Comparison of ENCODE assay signal across 11 cellular contexts in the genomic region with DNA sequence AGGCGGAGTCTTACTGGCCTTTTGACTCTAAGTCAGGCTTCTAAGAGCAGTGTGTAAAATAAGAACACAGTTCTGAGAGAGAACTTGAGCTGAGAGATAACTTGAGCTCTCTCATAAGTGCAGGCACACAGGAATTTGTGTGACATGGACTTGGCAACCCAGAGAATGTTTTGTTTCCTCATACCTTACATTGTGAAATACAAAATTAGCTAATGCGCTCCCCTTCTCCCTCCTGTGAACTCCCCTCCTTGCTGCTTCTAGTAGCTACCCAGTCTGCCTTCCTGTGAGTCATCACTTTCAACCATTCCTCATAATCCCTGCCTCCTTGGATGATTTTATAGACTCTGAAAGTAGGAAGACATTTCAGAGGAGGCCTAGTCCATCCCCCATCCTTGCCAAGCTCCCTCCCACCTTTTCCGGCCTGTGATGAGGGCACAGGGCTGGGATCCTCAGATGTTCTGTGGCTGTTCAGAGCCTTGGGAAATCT. TPM values are rescaled to one million over a fixed set of nuclear protein-coding genes. Genes with fewer than 3 reads are reported as not detected.
DNase-seq lines count a peak whose midpoint lies in the region; ATAC-seq and TF ChIP-seq lines count a peak whose summit lies in the region.
"Had no signal": no experiment of that assay in that cellular context is flagged by ENCODE, and none has a peak within 500 bp of the region (broad histone marks: within the 10 kb centered on the region; RNA-seq: fewer than 3 reads in every experiment).

No MANE protein-coding gene starts in this region.

- H3K36me3 ChIP-seq in brain microvascular endothelial cell (replicated peaks) (no peaks in the 10 kb centered on the region), aorta (ENCODE audit: control insufficient read depth in 1 of 2, insufficient read depth in 2 of 2, low read length in 1 of 2) (no peaks in the 10 kb centered on the region)
- H3K36me3 ChIP-seq: Peyer's patch had no signal

- H3K27ac ChIP-seq in brain microvascular endothelial cell (peak overlapping the region; percentile 93), aorta (ENCODE audit: low read depth in 1 of 2, low read length in 2 of 2) (peak overlapping the region in 1 of 2 donors; percentile 88)

- in situ Hi-C loops in brain microvascular endothelial cell (cut with HindIII; ENCODE audit: low pct_ligation_motif_present, low sequenced_read_pairs): no loop called here

- TF ChIP-seq CTCF in brain microvascular endothelial cell (IDR thresholded peaks at IDR 0.05; ENCODE audit: low read depth, low read length, missing control alignments): no peak

- intact Hi-C loops in aorta (cut with DNase I): loop anchor here in 1 of 2 donors (1.0 kb wide), 1 partner anchor 27 kb away; the partner anchor contains the start of gene KANSL3

- WGBS in aorta, 2 donors: 34 to 35% methylated on average over 3 of the region's 3 CpGs

- ATAC-seq in left lobe of liver (peak; percentile 55), aorta (ENCODE audit: low FRiP score) (peak; percentile 82), GM19324 (IDR thresholded peaks at IDR 0.05; ENCODE audit: low FRiP score, unreplicated experiment) (no peak), HG02678 (IDR thresholded peaks at IDR 0.05; ENCODE audit: unreplicated experiment) (no peak)

- no peaks in the 10 kb centered on the region for H3K27me3 ChIP-seq in brain microvascular endothelial cell (replicated peaks)
- no peaks in the 10 kb centered on the region for H3K27me3 ChIP-seq in aorta (ENCODE audit: control insufficient read depth in 1 of 2, insufficient read depth in 2 of 2, low read length in 1 of 2)
- H3K27me3 ChIP-seq: Peyer's patch had no signal

- H3K9me3 ChIP-seq in aorta (ENCODE audit: control insufficient read depth, low read length): no peaks in the 10 kb centered on the region
- H3K9me3 ChIP-seq: Peyer's patch had no signal

- DNase-seq in NCI-H2196 (lab: John Stamatoyannopoulos, UW; ENCODE audit: unreplicated experiment) (peak; percentile 10), NCI-H2196 treated with DMSO at 0.1 percent for 48 hours (lab: John Stamatoyannopoulos, UW; ENCODE audit: unreplicated experiment) (no peak), brain microvascular endothelial cell (peak; percentile 99), left lobe of liver (ENCODE audit: low spot score) (no peak), aorta (peak; percentile 79 to 82), NCI-H128 (lab: John Stamatoyannopoulos, UW; ENCODE audit: unreplicated experiment) (no peak)
- DNase-seq: 8988T, occipital lobe had no signal

- H3K4me1 ChIP-seq in aorta (ENCODE audit: control insufficient read depth in 1 of 2, insufficient read depth in 2 of 2, low read length in 2 of 2): no peaks in the 10 kb centered on the region
- H3K4me1 ChIP-seq: Peyer's patch had no signal

- H3K4me3 ChIP-seq in brain microvascular endothelial cell (ENCODE audit: low read depth, low read length) (no peak overlapping the region), aorta (ENCODE audit: low read length in 2 of 2) (no peak overlapping the region)
- H3K4me3 ChIP-seq: Peyer's patch had no signal

RNA-seq across cellular contexts. Expression of gene FER1L5, which starts 22.6 kb away (rescaled TPM):
- total RNA-seq in left lobe of liver (0.10 TPM), aorta (under 1 TPM; 0.10 to 0.42 TPM)
- polyA plus RNA-seq in aorta: under 1 TPM in 1 of 2 donors, not detected in 1; 0.05 TPM
- total RNA-seq: Peyer's patch had no signal

RNA-seq across cellular contexts. Expression of gene KANSL3, which starts 27.0 kb away (rescaled TPM):
- total RNA-seq in left lobe of liver (18.5 TPM), aorta (10 to 100 TPM; 49.9 to 63.0 TPM)
- 10 to 100 TPM; 15.4 to 31.6 TPM for polyA plus RNA-seq in aorta

Comparison
In these comparisons a context has a peak if more than half of its experiments do, and no peak if none do; other contexts are left out.
1. DNase-seq: peak in NCI-H2196 (single experiment), brain microvascular endothelial cell (single experiment) and aorta (2 of 2); none in NCI-H2196 treated with DMSO at 0.1 percent for 48 hours (single experiment), left lobe of liver (single experiment) and NCI-H128 (single experiment).
2. ATAC-seq: peak in left lobe of liver (single experiment) and aorta (single experiment); none in GM19324 (single experiment) and HG02678 (single experiment).